In the genomic region with DNA sequence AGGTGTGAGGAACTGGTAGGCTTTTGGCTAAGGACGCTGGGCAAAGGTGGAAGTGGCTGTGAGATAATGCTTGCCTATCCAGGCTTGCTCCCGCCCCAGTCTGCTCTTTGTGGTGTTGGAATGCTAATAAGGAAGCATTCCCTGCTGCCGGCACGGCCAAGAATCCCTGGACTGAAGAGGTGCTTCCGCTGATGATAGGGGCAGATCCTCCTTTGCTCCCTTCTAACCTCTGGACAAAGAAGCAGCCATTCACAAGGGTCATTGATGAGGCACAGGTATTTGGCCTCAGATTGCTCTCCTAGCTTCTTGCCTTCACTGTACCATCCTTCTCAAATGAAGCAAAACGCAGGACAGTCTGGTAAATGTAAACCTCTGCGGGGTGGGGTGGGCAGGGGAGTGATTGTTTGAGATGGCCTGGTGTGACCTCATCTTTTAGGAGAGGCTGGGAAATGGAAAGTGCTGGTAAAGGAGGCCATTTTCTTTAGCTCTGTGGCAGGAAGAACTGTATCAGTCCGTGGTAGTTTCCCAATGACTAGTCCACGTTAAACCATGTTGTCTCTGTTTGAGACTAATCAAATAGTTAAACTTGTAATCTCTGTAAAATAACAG, we compare ENCODE assay signal across 7 cellular contexts. TPM values are rescaled to one million over a fixed set of nuclear protein-coding genes. Genes with fewer than 3 reads are reported as not detected.
A peak's percentile ranks its signal among the peaks of the same experiment; 100 is the strongest.
DNase-seq lines count a peak whose midpoint lies in the region; ATAC-seq and TF ChIP-seq lines count a peak whose summit lies in the region.

No MANE protein-coding gene starts in this region.

- H3K36me3 ChIP-seq in OCI-LY3 (replicated peaks; ENCODE audit: low read depth, low read length) (peaks cover 46% of the 10 kb centered on the region), lower lobe of right lung (peaks cover 36% of the 10 kb centered on the region)

- H3K4me3 Mint-ChIP-seq in type B pancreatic cell = peak overlapping the region; percentile 94

- no peak for TF ChIP-seq CTCF in OCI-LY3 (IDR thresholded peaks at IDR 0.05; ENCODE audit: low read depth, low read length)
- no peak for TF ChIP-seq CTCF in lower lobe of right lung (IDR thresholded peaks at IDR 0.05)
- no peak for TF ChIP-seq CTCF in type B pancreatic cell (conservative IDR thresholded peaks at IDR 0.05)

- H3K36me3 Mint-ChIP-seq in type B pancreatic cell = peaks cover 8% of the 10 kb centered on the region

- no peaks in the 10 kb centered on the region for H3K27me3 Mint-ChIP-seq in type B pancreatic cell

- no peak for DNase-seq in caudate nucleus (lab: John Stamatoyannopoulos, UW)
- DNase-seq in lower lobe of right lung = no peak
- no peak for DNase-seq in type B pancreatic cell (ENCODE audit: extremely low spot score, unreplicated experiment)
- no peak for DNase-seq in foreskin melanocyte

- H3K4me1 Mint-ChIP-seq in type B pancreatic cell (ENCODE audit: unreplicated experiment) = peaks cover 12% of the 10 kb centered on the region

- peak overlapping the region; percentile 87 for H3K27ac Mint-ChIP-seq in type B pancreatic cell

- H3K4me1 ChIP-seq in OCI-LY3 (ENCODE audit: low read length) (peaks cover 11% of the 10 kb centered on the region), lower lobe of right lung (peaks cover 37% of the 10 kb centered on the region)

- ATAC-seq in lower lobe of right lung = peak in 1 of 2 donors; percentile 15
- ATAC-seq in HG03159 (IDR thresholded peaks at IDR 0.05; ENCODE audit: unreplicated experiment) = no peak

- H3K79me2 ChIP-seq in OCI-LY3 (ENCODE audit: low read length) = peaks cover 42% of the 10 kb centered on the region

- TF ChIP-seq POLR2A in GM19099 (IDR thresholded peaks at IDR 0.05; ENCODE audit: extremely low read depth, insufficient read length, low read depth) = peak; percentile 45

- no peaks in the 10 kb centered on the region for H3K27me3 ChIP-seq in OCI-LY3 (ENCODE audit: low read depth, low read length)
- no peaks in the 10 kb centered on the region for H3K27me3 ChIP-seq in lower lobe of right lung (ENCODE audit: low read depth)

- H3K9me3 Mint-ChIP-seq in type B pancreatic cell = no peaks in the 10 kb centered on the region

- H3K27ac ChIP-seq in OCI-LY3 (ENCODE audit: low read length) (peak overlapping the region; percentile 76), caudate nucleus (ENCODE audit: low read depth, low read length) (peak overlapping the region; percentile 58), lower lobe of right lung (peak overlapping the region; percentile 85)

- H3K4me3 ChIP-seq in OCI-LY3 (ENCODE audit: low read length) (peak overlapping the region; percentile 94), lower lobe of right lung (peak overlapping the region; percentile 87)

- H3K9ac ChIP-seq in OCI-LY3 (ENCODE audit: low read length) = peak overlapping the region; percentile 96

- H3K9me3 ChIP-seq in OCI-LY3 (ENCODE audit: insufficient read depth, low read length) (no peaks in the 10 kb centered on the region), lower lobe of right lung (no peaks in the 10 kb centered on the region)

- intact Hi-C loops in lower lobe of right lung (cut with DNase I) = no loop called here

- H2AFZ ChIP-seq in OCI-LY3 (ENCODE audit: low read depth, low read length) = no peak overlapping the region

- H4K20me1 ChIP-seq in OCI-LY3 (ENCODE audit: insufficient read depth, low read length) = peaks cover 24% of the 10 kb centered on the region

- H3K4me2 ChIP-seq in OCI-LY3 (ENCODE audit: low read length) = peak overlapping the region; percentile 99

RNA-seq across cellular contexts. Expression of a gene that starts 1.7 kb away (rescaled TPM):
- total RNA-seq in lower lobe of right lung (133 TPM), type B pancreatic cell (ENCODE audit: low replicate concordance) (200 and 207 TPM in 2 replicates)

RNA-seq across cellular contexts. Expression of a gene that starts 18.1 kb away (rescaled TPM):
- 31.0 TPM for total RNA-seq in lower lobe of right lung
- 34.8 and 36.1 TPM in 2 replicates for total RNA-seq in type B pancreatic cell (ENCODE audit: low replicate concordance)

RNA-seq across cellular contexts. Expression of a gene that starts 18.3 kb away (rescaled TPM):
- 56.5 TPM for total RNA-seq in lower lobe of right lung
- total RNA-seq in type B pancreatic cell (ENCODE audit: low replicate concordance) = 50.7 and 53.7 TPM in 2 replicates

RNA-seq across cellular contexts. Expression of a gene that starts 26.5 kb away (rescaled TPM):
- total RNA-seq in lower lobe of right lung = 24.0 TPM
- total RNA-seq in type B pancreatic cell (ENCODE audit: low replicate concordance) = 34.5 and 41.6 TPM in 2 replicates
